In the genomic region with DNA sequence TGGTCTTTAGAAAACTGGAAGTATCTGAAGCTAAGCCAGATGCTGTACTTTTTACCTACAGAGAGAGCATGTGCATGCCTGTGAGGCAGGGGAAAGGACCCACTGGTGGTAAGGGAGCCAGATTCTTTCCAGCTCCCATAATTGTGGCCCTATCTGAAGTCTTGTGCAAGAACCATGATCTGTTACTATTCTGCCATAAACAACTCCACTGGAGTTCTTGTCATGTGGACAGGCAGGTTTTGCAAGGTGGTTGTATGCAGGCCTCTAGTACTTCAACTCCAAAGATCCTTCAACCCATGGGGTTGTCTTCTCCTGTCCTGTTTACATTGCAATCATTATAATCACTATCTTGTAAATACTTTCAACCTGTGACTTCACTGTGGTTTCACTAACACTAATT, we compare ENCODE assay signal across 16 cellular contexts. TPM values are rescaled to one million over a fixed set of nuclear protein-coding genes. Genes with fewer than 3 reads are reported as not detected.
A peak's percentile ranks its signal among the peaks of the same experiment; 100 is the strongest.
DNase-seq lines count a peak whose midpoint lies in the region; TF ChIP-seq lines count a peak whose summit lies in the region.
"Had no signal": no experiment of that assay in that cellular context is flagged by ENCODE, and none has a peak within 500 bp of the region (broad histone marks: within the 10 kb centered on the region; RNA-seq: fewer than 3 reads in every experiment).

No MANE protein-coding gene starts in this region.

- H3K4me1 Mint-ChIP-seq in MCF 10A (ENCODE audit: insufficient read depth, unreplicated experiment) = no peaks in the 10 kb centered on the region
- H3K4me1 Mint-ChIP-seq: activated naive CD4-positive, alpha-beta T cell treated with anti-CD3 and anti-CD28 coated beads, Interleukin-2, amount 10 ng/mL, durations not matched to agents 7 days and 5 days; CD14-positive monocyte had no signal

- no peak overlapping the region for H3K4me3 Mint-ChIP-seq in MCF 10A (ENCODE audit: unreplicated experiment)
- H3K4me3 Mint-ChIP-seq: activated naive CD4-positive, alpha-beta T cell treated with anti-CD3 and anti-CD28 coated beads, Interleukin-2, amount 10 ng/mL, durations not matched to agents 7 days and 5 days; CD14-positive monocyte had no signal

- H3K27me3 ChIP-seq in transverse colon = no peaks in the 10 kb centered on the region
- no peaks in the 10 kb centered on the region for H3K27me3 ChIP-seq in esophagus squamous epithelium
- H3K27me3 ChIP-seq: cardiac muscle cell had no signal

- H3K9me3 ChIP-seq in transverse colon (no peaks in the 10 kb centered on the region), esophagus squamous epithelium (no peaks in the 10 kb centered on the region)
- H3K9me3 ChIP-seq: psoas muscle had no signal

- no TSS peak for BruUV-seq in MCF 10A (replicated peaks; lab: Mats Ljungman, UMichigan)

- H3K27me3 Mint-ChIP-seq in MCF 10A (ENCODE audit: insufficient read depth, unreplicated experiment) = no peaks in the 10 kb centered on the region
- H3K27me3 Mint-ChIP-seq: activated naive CD4-positive, alpha-beta T cell treated with anti-CD3 and anti-CD28 coated beads, Interleukin-2, amount 10 ng/mL, durations not matched to agents 7 days and 5 days had no signal

- TF ChIP-seq POLR2A in transverse colon (IDR thresholded peaks at IDR 0.05) (no peak), esophagus squamous epithelium (IDR thresholded peaks at IDR 0.05) (no peak)

- H3K9me3 Mint-ChIP-seq in MCF 10A (ENCODE audit: unreplicated experiment) = no peaks in the 10 kb centered on the region
- H3K9me3 Mint-ChIP-seq: activated naive CD4-positive, alpha-beta T cell treated with anti-CD3 and anti-CD28 coated beads, Interleukin-2, amount 10 ng/mL, durations not matched to agents 7 days and 5 days; CD14-positive monocyte had no signal

- peak overlapping the region in 3 of 4 donors; percentile 40 to 59 (median 47) for H3K27ac ChIP-seq in transverse colon
- peak overlapping the region in 1 of 4 donors; percentile 5 for H3K27ac ChIP-seq in esophagus squamous epithelium
- H3K27ac ChIP-seq: cardiac muscle cell, psoas muscle had no signal

- CTCF ChIA-PET in MCF 10A (lab: Yijun Ruan, JAX) = interaction anchor here (0.5 to 0.6 kb wide), 4 partner anchors 53 to 705 kb away, joined by 3 to 4 read pairs (median 4); no protein-coding TSS in a partner anchor

- POLR2A ChIA-PET in MCF 10A (lab: Yijun Ruan, JAX) = interaction anchor here (0.8 to 1.1 kb wide), 2 partner anchors 9 to 14 kb away, joined by 3 to 4 read pairs; a partner anchor contains a TSS

- intact Hi-C loops in MCF 10A (cut with micrococcal nuclease) (no loop called here), transverse colon (cut with DNase I; ENCODE audit: low total_unique reads) (no loop called here), esophagus squamous epithelium (cut with DNase I) (no loop called here)

- H3K36me3 Mint-ChIP-seq in MCF 10A (ENCODE audit: insufficient read depth, unreplicated experiment) = peaks cover 77% of the 10 kb centered on the region

- in situ Hi-C loops in transverse colon (cut with MboI; ENCODE audit: low pct_ligation_motif_present in 1 of 4, low pct_unique_long_range_greater_than_20kb in 1 of 4, low sequenced_read_pairs in 3 of 4) = no loop called here

- TF ChIP-seq CTCF in MCF 10A (IDR thresholded peaks at IDR 0.05; ENCODE audit: unreplicated experiment) (no peak), transverse colon (IDR thresholded peaks at IDR 0.05) (no peak), esophagus squamous epithelium (IDR thresholded peaks at IDR 0.05) (no peak)

- peak overlapping the region; percentile 23 for H3K27ac Mint-ChIP-seq in MCF 10A (ENCODE audit: low read depth, unreplicated experiment)
- H3K27ac Mint-ChIP-seq: activated naive CD4-positive, alpha-beta T cell treated with anti-CD3 and anti-CD28 coated beads, Interleukin-2, amount 10 ng/mL, durations not matched to agents 7 days and 5 days had no signal

- H3K36me3 ChIP-seq in transverse colon (peaks cover 0 to 33% (median 12%) of the 10 kb centered on the region in 4 donors), esophagus squamous epithelium (peaks cover 6 to 83% (median 20%) of the 10 kb centered on the region in 3 donors)

- H3K4me1 ChIP-seq in transverse colon = peaks cover 0 to 52% (median 21%) of the 10 kb centered on the region in 4 donors
- H3K4me1 ChIP-seq in esophagus squamous epithelium = peaks cover 0 to 15% (median 0%) of the 10 kb centered on the region in 3 donors

- DNase-seq in NCI-H748 (lab: John Stamatoyannopoulos, UW; ENCODE audit: unreplicated experiment) (peak; percentile 16), NCI-H748 treated with DMSO at 0.1 percent for 48 hours (lab: John Stamatoyannopoulos, UW) (no peak), MCF 10A (ENCODE audit: unreplicated experiment) (no peak), iris pigment epithelial cell (ENCODE audit: low read depth) (peak; percentile 75), transverse colon (peak; percentile 41), NCI-H2227 treated with DMSO at 0.1 percent for 48 hours (lab: John Stamatoyannopoulos, UW) (no peak), esophagus squamous epithelium (lab: John Stamatoyannopoulos, UW) (no peak)
- no peak for DNase-seq in stimulated activated CD4-positive, alpha-beta T cell treated with anti-CD3 and anti-CD28 coated beads, Interleukin-4, amount 100 ng/mL, for 4 hours
- DNase-seq: activated CD8-positive, alpha-beta memory T cell treated with anti-CD3 and anti-CD28 coated beads, Interleukin-2, amount 50 U/mL, for 4 hours; activated naive CD4-positive, alpha-beta T cell treated with anti-CD3 and anti-CD28 coated beads, Interleukin-2, amount 10 ng/mL, durations not matched to agents 7 days and 5 days; NCI-H446 treated with DMSO at 0.1 percent for 48 hours; psoas muscle had no signal

- H3K4me3 ChIP-seq in transverse colon (no peak overlapping the region), esophagus squamous epithelium (no peak overlapping the region)
- H3K4me3 ChIP-seq: cardiac muscle cell, psoas muscle had no signal

- no peak for TF ChIP-seq EP300 in transverse colon (IDR thresholded peaks at IDR 0.05; ENCODE audit: low read depth)

RNA-seq across cellular contexts. Expression of a gene that starts 14.1 kb away (rescaled TPM):
- total RNA-seq in MCF 10A (2022) = 53.4 and 58.2 TPM in 2 replicates
- 100 to 1,000 TPM in 1 of 4 donors, 10 to 100 TPM in 3; 18.5 to 174 (median 71.1) TPM for total RNA-seq in transverse colon
- total RNA-seq in esophagus squamous epithelium = 10 to 100 TPM in 3 of 4 donors, 1 to 10 TPM in 1; 8.8 to 17.5 (median 14.9) TPM

RNA-seq across cellular contexts. Expression of a gene that starts 14.5 kb away (rescaled TPM):
- 11.3 and 13.2 TPM in 2 replicates for total RNA-seq in MCF 10A (2022)
- total RNA-seq in transverse colon = 10 to 100 TPM in 3 of 4 donors, 1 to 10 TPM in 1; 3.2 to 58.1 (median 38.9) TPM
- total RNA-seq in esophagus squamous epithelium = 10 to 100 TPM in 2 of 4 donors, 1 to 10 TPM in 2; 5.4 to 13.9 (median 8.7) TPM

RNA-seq across cellular contexts. Expression of a gene that starts 33.1 kb away (rescaled TPM):
- total RNA-seq in MCF 10A (2022) (not detected in 2 replicates), transverse colon (under 1 TPM in 1 of 4 donors, not detected in 3; 0.55 TPM), esophagus squamous epithelium (not detected)
- total RNA-seq: A172, cardiac muscle cell, kidney epithelial cell, psoas muscle had no signal

Comparison
In these comparisons a context has a peak if more than half of its experiments do, and no peak if none do; other contexts are left out.
1. DNase-seq: peak in NCI-H748 (single experiment), iris pigment epithelial cell (single experiment) and transverse colon (single experiment); none in NCI-H748 treated with DMSO at 0.1 percent for 48 hours (single experiment), MCF 10A (single experiment), NCI-H2227 treated with DMSO at 0.1 percent for 48 hours (single experiment), stimulated activated CD4-positive, alpha-beta T cell treated with anti-CD3 and anti-CD28 coated beads, Interleukin-4, amount 100 ng/mL, for 4 hours (0 of 2) and esophagus squamous epithelium (single experiment).